Comparison of ENCODE assay signal across 1 cellular context in the genomic region with DNA sequence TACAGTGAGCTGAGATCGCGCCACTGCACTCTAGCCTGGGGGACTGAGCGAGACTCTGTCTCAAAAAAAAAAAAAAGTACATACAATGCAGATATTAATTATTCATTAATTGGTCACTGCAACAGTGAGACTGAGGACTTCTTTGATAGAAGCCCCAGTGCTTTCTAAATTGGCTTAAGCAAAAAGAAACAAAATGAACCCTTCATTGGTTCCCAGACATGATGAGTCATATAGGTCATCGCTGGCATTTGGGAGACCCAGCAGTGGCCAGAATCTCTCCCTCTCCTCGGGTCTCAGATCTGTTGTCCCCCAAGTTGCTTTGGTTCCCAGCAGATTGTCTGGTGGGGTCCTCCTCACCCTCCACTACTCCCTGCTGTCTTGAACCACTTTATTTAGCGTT.
TF ChIP-seq lines count a peak whose summit lies in the region.

No MANE protein-coding gene starts in this region.

TF ChIP-seq in A549, 52 proteins besides CTCF, POLR2A, EP300 and RAD21 (continued from another document):
- TF ChIP-seq MAFK (IDR thresholded peaks at IDR 0.05; ENCODE audit: partially characterized antibody), result no peak
- TF ChIP-seq GATA3 (IDR thresholded peaks at IDR 0.05; ENCODE audit: borderline replicate concordance), result no peak
- TF ChIP-seq HOXA7 (CRISPR knock-in tag; IDR thresholded peaks at IDR 0.05), result no peak
- TF ChIP-seq, protein P1, sequence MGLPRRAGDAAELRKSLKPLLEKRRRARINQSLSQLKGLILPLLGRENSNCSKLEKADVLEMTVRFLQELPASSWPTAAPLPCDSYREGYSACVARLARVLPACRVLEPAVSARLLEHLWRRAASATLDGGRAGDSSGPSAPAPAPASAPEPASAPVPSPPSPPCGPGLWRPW (IDR thresholded peaks at IDR 0.05), result no peak
- no peak for TF ChIP-seq JUN (IDR thresholded peaks at IDR 0.05)
- no peak for TF ChIP-seq TFCP2L1 (CRISPR knock-in tag; IDR thresholded peaks at IDR 0.05)
